ENCODE assay signal across 9 cellular contexts in the genomic region with DNA sequence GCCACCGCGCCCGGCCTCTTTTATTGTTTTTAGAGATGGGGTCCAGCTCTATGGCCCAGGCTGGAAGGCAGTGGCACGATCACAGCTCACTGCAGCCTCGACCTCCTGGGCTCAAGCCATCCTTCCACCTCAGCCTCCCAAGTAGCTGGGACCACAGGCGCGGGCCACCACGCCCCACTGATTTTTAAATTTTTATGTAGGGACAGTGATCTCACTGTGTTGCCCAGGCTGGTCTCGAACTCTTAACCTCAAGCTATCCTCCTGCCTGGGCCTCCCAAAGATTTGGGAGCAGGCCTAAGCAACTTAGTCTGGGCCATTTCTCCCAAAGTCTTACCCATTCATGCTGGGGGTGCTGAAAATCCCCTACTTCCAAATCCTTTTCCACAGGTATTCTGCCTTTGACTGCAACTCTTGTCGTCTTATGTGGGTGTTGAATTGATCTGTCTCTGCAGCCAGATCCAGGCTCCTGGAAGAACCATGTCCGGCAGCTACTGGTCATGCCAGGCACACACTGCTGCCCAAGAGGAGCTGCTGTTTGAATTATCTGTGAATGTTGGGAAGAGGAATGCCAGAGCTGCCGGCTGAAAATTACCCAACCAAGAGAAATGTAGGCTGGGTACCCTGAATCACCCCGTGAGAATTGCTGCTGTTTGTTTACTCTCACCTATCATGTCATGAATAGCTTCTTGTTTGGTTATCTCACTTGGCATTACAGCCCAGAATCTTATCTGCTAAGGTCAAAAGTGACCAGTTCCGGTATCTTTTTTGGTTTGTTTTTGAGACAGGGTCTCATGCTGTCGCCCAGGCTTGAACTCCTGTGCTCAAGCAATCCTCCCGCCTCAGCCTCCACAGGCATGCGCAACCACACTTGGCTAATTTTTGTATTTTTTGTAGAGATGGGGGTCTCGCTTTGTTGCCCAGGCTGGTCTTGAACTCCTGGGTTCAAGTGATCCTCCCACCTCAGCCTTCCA. TPM values are rescaled to one million over a fixed set of nuclear protein-coding genes. Genes with fewer than 3 reads are reported as not detected.
DNase-seq lines count a peak whose midpoint lies in the region; ATAC-seq and TF ChIP-seq lines count a peak whose summit lies in the region.
"Had no signal": no experiment of that assay in that cellular context is flagged by ENCODE, and none has a peak within 500 bp of the region (broad histone marks: within the 10 kb centered on the region; RNA-seq: fewer than 3 reads in every experiment).

No MANE protein-coding gene starts in this region.

- no peaks in the 10 kb centered on the region for H4K20me1 ChIP-seq in neural progenitor cell (ENCODE audit: low read depth)

- peak overlapping the region; percentile 79 to 94 (median 85) for H3K27ac Mint-ChIP-seq in CD4-positive, CD25-positive, alpha-beta regulatory T cell
- no peak overlapping the region for H3K27ac Mint-ChIP-seq in neural progenitor cell

- no peak for TF ChIP-seq CTCF in colonic mucosa (IDR thresholded peaks at IDR 0.05)
- TF ChIP-seq CTCF in neural progenitor cell (IDR thresholded peaks at IDR 0.05): no peak

- H3K9ac ChIP-seq in colonic mucosa (ENCODE audit: low read depth in 2 of 2, low read length in 2 of 2): peak overlapping the region in 1 of 2 donors; percentile 76
- no peak overlapping the region for H3K9ac ChIP-seq in neural progenitor cell

- peaks cover 24% of the 10 kb centered on the region for H3K36me3 ChIP-seq in CD4-positive, CD25-positive, alpha-beta regulatory T cell (ENCODE audit: control insufficient read depth, insufficient read depth, low read length)
- peaks cover 14% of the 10 kb centered on the region for H3K36me3 ChIP-seq in colonic mucosa
- H3K36me3 ChIP-seq in neural progenitor cell: peaks cover 9% of the 10 kb centered on the region

- peaks cover 29% of the 10 kb centered on the region for H3K36me3 Mint-ChIP-seq in CD4-positive, CD25-positive, alpha-beta regulatory T cell
- H3K36me3 Mint-ChIP-seq in neural progenitor cell: peaks cover 6% of the 10 kb centered on the region

- no peaks in the 10 kb centered on the region for H3K9me3 ChIP-seq in CD4-positive, CD25-positive, alpha-beta regulatory T cell (ENCODE audit: control insufficient read depth in 2 of 2, low read length in 2 of 2)
- no peaks in the 10 kb centered on the region for H3K9me3 ChIP-seq in colonic mucosa
- H3K9me3 ChIP-seq in neural progenitor cell (ENCODE audit: low read depth): no peaks in the 10 kb centered on the region

- peaks cover 4% of the 10 kb centered on the region for H3K27me3 Mint-ChIP-seq in CD4-positive, CD25-positive, alpha-beta regulatory T cell
- peaks cover 5% of the 10 kb centered on the region for H3K27me3 Mint-ChIP-seq in neural progenitor cell (ENCODE audit: insufficient read depth, low read depth)

- peaks cover 11% of the 10 kb centered on the region for H3K79me2 ChIP-seq in neural progenitor cell (ENCODE audit: low read depth)

- no peak overlapping the region for H2AFZ ChIP-seq in neural progenitor cell (replicated peaks)

- peak overlapping the region; percentile 90 for H3K27ac ChIP-seq in CD4-positive, CD25-positive, alpha-beta regulatory T cell (ENCODE audit: insufficient read depth, low read length, poor library complexity, severe bottlenecking)
- H3K27ac ChIP-seq in colonic mucosa: no peak overlapping the region
- H3K27ac ChIP-seq in neural progenitor cell: no peak overlapping the region

- intact Hi-C loops in colonic mucosa (cut with DNase I): no loop called here

- H3K4me1 ChIP-seq in CD4-positive, CD25-positive, alpha-beta regulatory T cell (ENCODE audit: control insufficient read depth, insufficient read depth, low read length, poor library complexity, severe bottlenecking): peaks cover 8% of the 10 kb centered on the region
- H3K4me1 ChIP-seq in colonic mucosa: no peaks in the 10 kb centered on the region
- H3K4me1 ChIP-seq in neural progenitor cell: no peaks in the 10 kb centered on the region

- peaks cover 9% of the 10 kb centered on the region for H3F3A ChIP-seq in neural progenitor cell (ENCODE audit: low read depth)

- no peak for DNase-seq in CD4-positive, CD25-positive, alpha-beta regulatory T cell
- peak; percentile 79 for DNase-seq in NCI-H226
- no peak for DNase-seq in colonic mucosa
- DNase-seq in neural progenitor cell (ENCODE audit: low spot score): no peak
- no peak for DNase-seq in NCI-H748 (lab: John Stamatoyannopoulos, UW; ENCODE audit: unreplicated experiment)
- DNase-seq in iPS-NIHi7 (ENCODE audit: extremely low spot score): no peak
- DNase-seq in mesenteric fat pad (ENCODE audit: low spot score): no peak
- no peak for DNase-seq in CD1c-positive myeloid dendritic cell (ENCODE audit: extremely low spot score)
- DNase-seq: NCI-H2107 had no signal

- H3K9me3 Mint-ChIP-seq in CD4-positive, CD25-positive, alpha-beta regulatory T cell: no peaks in the 10 kb centered on the region
- no peaks in the 10 kb centered on the region for H3K9me3 Mint-ChIP-seq in neural progenitor cell

- H3K4me2 ChIP-seq in neural progenitor cell: peak overlapping the region; percentile 76

- H3K4me3 ChIP-seq in CD4-positive, CD25-positive, alpha-beta regulatory T cell (ENCODE audit: low read depth, low read length): no peak overlapping the region
- H3K4me3 ChIP-seq in colonic mucosa (peak overlapping the region; percentile 61), neural progenitor cell (peak overlapping the region; percentile 66)

- peak overlapping the region; percentile 73 to 91 (median 90) for H3K4me3 Mint-ChIP-seq in CD4-positive, CD25-positive, alpha-beta regulatory T cell
- peak overlapping the region; percentile 91 for H3K4me3 Mint-ChIP-seq in neural progenitor cell

- H3K27me3 ChIP-seq in CD4-positive, CD25-positive, alpha-beta regulatory T cell (ENCODE audit: control insufficient read depth, insufficient read depth, low read length): no peaks in the 10 kb centered on the region
- H3K27me3 ChIP-seq in colonic mucosa: no peaks in the 10 kb centered on the region
- H3K27me3 ChIP-seq in neural progenitor cell: no peaks in the 10 kb centered on the region

- peaks cover 7 to 25% (median 13%) of the 10 kb centered on the region in 4 donors for H3K4me1 Mint-ChIP-seq in CD4-positive, CD25-positive, alpha-beta regulatory T cell
- H3K4me1 Mint-ChIP-seq in neural progenitor cell: peaks cover 6% of the 10 kb centered on the region

- ATAC-seq in CD4-positive, CD25-positive, alpha-beta regulatory T cell (ENCODE audit: low read depth in 2 of 2): no peak

RNA-seq across cellular contexts. Expression of a gene that starts 1.1 kb away (rescaled TPM):
- total RNA-seq in CD4-positive, CD25-positive, alpha-beta regulatory T cell: 20.4 TPM
- polyA plus RNA-seq in CD4-positive, CD25-positive, alpha-beta regulatory T cell: 10 to 100 TPM; 63.5 to 77.9 (median 67.0) TPM
- total RNA-seq in colonic mucosa: 10 to 100 TPM; 34.8 to 40.1 TPM
- 75.9 and 102 TPM in 2 replicates for total RNA-seq in neural progenitor cell (ENCODE audit: low replicate concordance)
- total RNA-seq in mesenteric fat pad: 53.9 TPM

RNA-seq across cellular contexts. Expression of a gene that starts 11.4 kb away (rescaled TPM):
- total RNA-seq in CD4-positive, CD25-positive, alpha-beta regulatory T cell: 50.1 TPM
- 10 to 100 TPM; 28.3 to 33.1 (median 31.5) TPM for polyA plus RNA-seq in CD4-positive, CD25-positive, alpha-beta regulatory T cell
- total RNA-seq in colonic mucosa: 10 to 100 TPM; 16.9 to 26.8 TPM
- total RNA-seq in neural progenitor cell (ENCODE audit: low replicate concordance): 13.7 and 24.1 TPM in 2 replicates
- total RNA-seq in mesenteric fat pad: 26.2 TPM

RNA-seq across cellular contexts. Expression of a gene that starts 27.1 kb away (rescaled TPM):
- total RNA-seq in CD4-positive, CD25-positive, alpha-beta regulatory T cell: 0.15 TPM
- under 1 TPM in 1 of 4 donors, not detected in 3; 0.10 TPM for polyA plus RNA-seq in CD4-positive, CD25-positive, alpha-beta regulatory T cell
- under 1 TPM; 0.37 to 0.45 TPM for total RNA-seq in colonic mucosa
- 0.31 TPM in 1 of 2 replicates, not detected in the other for total RNA-seq in neural progenitor cell (ENCODE audit: low replicate concordance)
- total RNA-seq in mesenteric fat pad: not detected

RNA-seq across cellular contexts. Expression of a gene that starts 37.0 kb away (rescaled TPM):
- total RNA-seq in CD4-positive, CD25-positive, alpha-beta regulatory T cell: 0.96 TPM
- polyA plus RNA-seq in CD4-positive, CD25-positive, alpha-beta regulatory T cell: 1 to 10 TPM in 1 of 4 donors, under 1 TPM in 3; 0.26 to 1.3 (median 0.71) TPM
- total RNA-seq in colonic mucosa: 1 to 10 TPM in 1 of 2 donors, under 1 TPM in 1; 0.91 to 2.2 TPM
- 6.2 and 8.2 TPM in 2 replicates for total RNA-seq in neural progenitor cell (ENCODE audit: low replicate concordance)
- total RNA-seq in mesenteric fat pad: 4.1 TPM

RNA-seq across cellular contexts. Expression of a gene that starts 58.7 kb away (rescaled TPM):
- 51.6 TPM for total RNA-seq in CD4-positive, CD25-positive, alpha-beta regulatory T cell
- 1 to 10 TPM in 2 of 4 donors, under 1 TPM in 2; 0.81 to 1.5 (median 0.98) TPM for polyA plus RNA-seq in CD4-positive, CD25-positive, alpha-beta regulatory T cell
- total RNA-seq in colonic mucosa: 10 to 100 TPM; 16.1 to 23.9 TPM
- 2.2 and 21.6 TPM in 2 replicates for total RNA-seq in neural progenitor cell (ENCODE audit: low replicate concordance)
- total RNA-seq in mesenteric fat pad: 27.7 TPM
